Comparison of ENCODE assay signal across 24 cellular contexts in genomic region chr14:96027356-96028335, GRCh38. TPM values are rescaled to one million over a fixed set of nuclear protein-coding genes. Genes with fewer than 3 reads are reported as not detected.
DNase-seq lines count a peak whose midpoint lies in the region; ATAC-seq and TF ChIP-seq lines count a peak whose summit lies in the region.
"Had no signal": no experiment of that assay in that cellular context is flagged by ENCODE, and none has a peak within 500 bp of the region (broad histone marks: within the 10 kb centered on the region; RNA-seq: fewer than 3 reads in every experiment).

No MANE protein-coding gene starts in this region.

- no peaks in the 10 kb centered on the region for H3K79me2 ChIP-seq in PC-3 (ENCODE audit: low read length)

- DNase-seq in Ammon's horn (ENCODE audit: low spot score) (peak; percentile 69), T-helper 17 cell (no peak), globus pallidus (ENCODE audit: low spot score) (peak; percentile 24), NCI-H146 (lab: John Stamatoyannopoulos, UW) (no peak), HAP-1 (ENCODE audit: low spot score in 2 of 2) (no peak), GM19240 (ENCODE audit: insufficient read length, low spot score) (no peak), PC-3 (no peak)
- DNase-seq: activated B cell treated with CpG ODN at 0.5 μM for 24 hours; activated CD4-positive, alpha-beta T cell treated with anti-CD3 and anti-CD28 coated beads, Interleukin-2, amount 50 U/mL, for 48 hours; activated gamma-delta T cell treated with Interleukin-2 at 50 U/mL for 16 hours; CD4-positive, CD25-positive, alpha-beta regulatory T cell; DMS 273 treated with DMSO at 0.1 percent for 48 hours; left ventricle myocardium superior; midbrain; NCI-H187; upper lobe of left lung had no signal

- H3K36me3 Mint-ChIP-seq in T-helper 17 cell (ENCODE audit: low read depth): peaks cover 2% of the 10 kb centered on the region
- H3K36me3 Mint-ChIP-seq: CD4-positive, CD25-positive, alpha-beta regulatory T cell; natural killer cell treated with Interleukin-12 subunit alpha and Interleukin-12 subunit beta and Interleukin-15 and Interleukin-18, amount 100 ng/mL, for 72 hours had no signal

- H3F3A ChIP-seq in PC-3 (ENCODE audit: low read length, unreplicated experiment): no peaks in the 10 kb centered on the region

- CTCF ChIA-PET in PC-3 (lab: Charles Lee): no interaction called here

- in situ Hi-C loops in HAP-1 (cut with MboI; ENCODE audit: low sequenced_read_pairs): no loop called here

- H3K27ac Mint-ChIP-seq in T-helper 17 cell: peak overlapping the region; percentile 77
- H3K27ac Mint-ChIP-seq: activated B cell treated with CpG ODN at 0.5 μM for 24 hours; dendritic cell treated with granulocyte-macrophage colony-stimulating factor and Interleukin-4, amounts not matched to agents 40 ng/mL and 50 ng/mL, for 4 days; natural killer cell treated with Interleukin-12 subunit alpha and Interleukin-12 subunit beta and Interleukin-15 and Interleukin-18, amount 100 ng/mL, for 72 hours had no signal

- H3K27me3 ChIP-seq in BLaER1 treated with 17β-estradiol and CSF1 and Interleukin-3, amounts not matched to agents 10 nM and 100 nM: no peaks in the 10 kb centered on the region
- H3K27me3 ChIP-seq in HAP-1 (ENCODE audit: low read depth) (peaks cover 6% of the 10 kb centered on the region; the same call in 1 of the 2 replicates), PC-3 (ENCODE audit: low read length) (0 out of 2 replicates have a peak, but pooled peaks cover 4% of the 10 kb centered on the region)
- H3K27me3 ChIP-seq: cardiac muscle cell, upper lobe of left lung had no signal

- no peak overlapping the region for H3K4me3 ChIP-seq in BLaER1 treated with 17β-estradiol and CSF1 and Interleukin-3, amounts not matched to agents 10 nM and 100 nM
- H3K4me3 ChIP-seq in HAP-1 (no peak overlapping the region), PC-3 (ENCODE audit: low read length) (no peak overlapping the region)
- H3K4me3 ChIP-seq: cardiac muscle cell, prostate gland, upper lobe of left lung had no signal

- H3K4me1 ChIP-seq in BLaER1 treated with 17β-estradiol and CSF1 and Interleukin-3, amounts not matched to agents 10 nM and 100 nM: peaks cover 4 to 15% (median 12%) of the 10 kb centered on the region in 10 experiments; a peak in 18 of 20 replicates
- no peaks in the 10 kb centered on the region for H3K4me1 ChIP-seq in HAP-1
- no peaks in the 10 kb centered on the region for H3K4me1 ChIP-seq in PC-3 (ENCODE audit: insufficient read depth, low read length)
- H3K4me1 ChIP-seq: prostate gland had no signal

- H3K27ac ChIP-seq in BLaER1 treated with 17β-estradiol and CSF1 and Interleukin-3, amounts not matched to agents 10 nM and 100 nM: no peak overlapping the region
- no peak overlapping the region for H3K27ac ChIP-seq in PC-3 (ENCODE audit: low read length)
- H3K27ac ChIP-seq: cardiac muscle cell, KMS-11, prostate gland had no signal

- peaks cover 17% of the 10 kb centered on the region for H3K4me1 Mint-ChIP-seq in T-helper 17 cell
- H3K4me1 Mint-ChIP-seq: activated B cell treated with CpG ODN at 0.5 μM for 24 hours had no signal

- intact Hi-C loops in PC-3 (cut with micrococcal nuclease): no loop called here

- ATAC-seq in T-helper 17 cell (peak; percentile 62), PC-3 (no peak)
- ATAC-seq: left ventricle myocardium superior; natural killer cell treated with Interleukin-12 subunit alpha and Interleukin-12 subunit beta and Interleukin-15 and Interleukin-18, amount 100 ng/mL, for 72 hours; Right ventricle myocardium inferior had no signal

- no peak overlapping the region for H2AFZ ChIP-seq in PC-3 (ENCODE audit: low read length)

- H4K20me1 ChIP-seq in BLaER1 treated with 17β-estradiol and CSF1 and Interleukin-3, amounts not matched to agents 10 nM and 100 nM: no peaks in the 10 kb centered on the region
- H4K20me1 ChIP-seq in PC-3 (ENCODE audit: low read length): no peaks in the 10 kb centered on the region

- no peak for TF ChIP-seq CTCF in PC-3 (conservative IDR thresholded peaks at IDR 0.05; ENCODE audit: low read depth, low read length)

- no peak overlapping the region for H3K9ac ChIP-seq in BLaER1 treated with 17β-estradiol and CSF1 and Interleukin-3, amounts not matched to agents 10 nM and 100 nM
- H3K9ac ChIP-seq in PC-3 (ENCODE audit: low read length): no peak overlapping the region
- H3K9ac ChIP-seq: KMS-11 had no signal

- H3K36me3 ChIP-seq in BLaER1 treated with 17β-estradiol and CSF1 and Interleukin-3, amounts not matched to agents 10 nM and 100 nM: no peaks in the 10 kb centered on the region
- no peaks in the 10 kb centered on the region for H3K36me3 ChIP-seq in HAP-1 (replicated peaks)
- H3K36me3 ChIP-seq in PC-3 (ENCODE audit: low read depth, low read length): no peaks in the 10 kb centered on the region
- H3K36me3 ChIP-seq: cardiac muscle cell, prostate gland, upper lobe of left lung had no signal

- no TSS peak for BruUV-seq in PC-3 (replicated peaks; lab: Mats Ljungman, UMichigan)

- peak overlapping the region in 10 of 11 experiments; percentile 28 to 76 (median 56); a peak in 19 of 22 replicates for H3K4me2 ChIP-seq in BLaER1 treated with 17β-estradiol and CSF1 and Interleukin-3, amounts not matched to agents 10 nM and 100 nM
- H3K4me2 ChIP-seq in PC-3 (ENCODE audit: low read length): no peak overlapping the region
- H3K4me2 ChIP-seq: KMS-11 had no signal

- H3K9me3 ChIP-seq in BLaER1 treated with 17β-estradiol and CSF1 and Interleukin-3, amounts not matched to agents 10 nM and 100 nM (replicated peaks in 1 of 11): no peaks in the 10 kb centered on the region
- H3K9me3 ChIP-seq in T-helper 17 cell (ENCODE audit: control insufficient read depth, low read length, poor library complexity, severe bottlenecking) (no peaks in the 10 kb centered on the region), HAP-1 (no peaks in the 10 kb centered on the region), PC-3 (ENCODE audit: low read length) (no peaks in the 10 kb centered on the region)
- H3K9me3 ChIP-seq: prostate gland, upper lobe of left lung had no signal

- peaks cover 9% of the 10 kb centered on the region for H3K27me3 Mint-ChIP-seq in T-helper 17 cell

- POLR2A ChIA-PET in PC-3 (lab: Charles Lee; ENCODE audit: unreplicated experiment): no interaction called here

- H3K9me2 ChIP-seq in PC-3 (replicated peaks; ENCODE audit: low read length): no peaks in the 10 kb centered on the region

- H3K4me3 Mint-ChIP-seq in T-helper 17 cell: peak overlapping the region; percentile 45
- H3K4me3 Mint-ChIP-seq: activated B cell treated with CpG ODN at 0.5 μM for 24 hours; CD4-positive, CD25-positive, alpha-beta regulatory T cell; dendritic cell treated with granulocyte-macrophage colony-stimulating factor and Interleukin-4, amounts not matched to agents 40 ng/mL and 50 ng/mL, for 4 days; natural killer cell treated with Interleukin-12 subunit alpha and Interleukin-12 subunit beta and Interleukin-15 and Interleukin-18, amount 100 ng/mL, for 72 hours had no signal

RNA-seq across cellular contexts. Expression of gene C14orf132, which starts 11.5 kb away (rescaled TPM):
- total RNA-seq in T-helper 17 cell: 1 to 10 TPM; 1.7 to 2.8 TPM
- total RNA-seq in PC-3 (2014; rRNA removed): 0.06 TPM in 1 of 2 replicates, not detected in the other
- total RNA-seq: HT-29; natural killer cell treated with Interleukin-12 subunit alpha and Interleukin-12 subunit beta and Interleukin-15 and Interleukin-18, amount 100 ng/mL, for 72 hours had no signal

Comparison
In these comparisons a context has a peak if more than half of its experiments do, and no peak if none do; other contexts are left out.
1. DNase-seq: peak in Ammon's horn (single experiment) and globus pallidus (single experiment); none in T-helper 17 cell (0 of 3), NCI-H146 (single experiment), HAP-1 (0 of 2), GM19240 (single experiment) and PC-3 (single experiment).